ENCODE assay signal across 7 cellular contexts in genomic region chr12:100521958-100522357, GRCh38. TPM values are rescaled to one million over a fixed set of nuclear protein-coding genes. Genes with fewer than 3 reads are reported as not detected.
"Had no signal": no experiment of that assay in that cellular context is flagged by ENCODE, and none has a peak within 500 bp of the region (broad histone marks: within the 10 kb centered on the region; RNA-seq: fewer than 3 reads in every experiment).

No MANE protein-coding gene starts in this region.

- DNase-seq: H7, KG1 had no signal

- H2AFZ ChIP-seq: GM23338 had no signal

- ATAC-seq: GM23338, HCT116, K562 had no signal

- H3K4me1 ChIP-seq: HAP-1 had no signal

- H3K4me3 ChIP-seq: GM23338, HAP-1, K562 had no signal

- H3K4me1 Mint-ChIP-seq: GM23338 had no signal

- H3K9me3 ChIP-seq: HAP-1 had no signal

- H3K27ac Mint-ChIP-seq: GM23338 had no signal

- H3K9me3 Mint-ChIP-seq: GM23338 had no signal

- H3K36me3 ChIP-seq: HAP-1 had no signal

- H3K4me2 ChIP-seq: GM23338 had no signal

- H3K4me3 Mint-ChIP-seq: GM23338 had no signal

- FAIRE-seq: HTR-8/SVneo, K562 had no signal

RNA-seq across cellular contexts. Expression of gene NR1H4, which starts 48.3 kb away (rescaled TPM):
- total RNA-seq: GM23338, H7, K562 had no signal
- polyA plus RNA-seq: GM23338 had no signal
